In genomic region chr18:22934789-22935188, GRCh38 we compare ENCODE assay signal across 12 cellular contexts. TPM values are rescaled to one million over a fixed set of nuclear protein-coding genes. Genes with fewer than 3 reads are reported as not detected.
DNase-seq lines count a peak whose midpoint lies in the region; ATAC-seq, FAIRE-seq and TF ChIP-seq lines count a peak whose summit lies in the region.
"Had no signal": no experiment of that assay in that cellular context is flagged by ENCODE, and none has a peak within 500 bp of the region (broad histone marks: within the 10 kb centered on the region; RNA-seq: fewer than 3 reads in every experiment).

No MANE protein-coding gene starts in this region.

- no peak overlapping the region for H3K4me3 ChIP-seq in CD8-positive, alpha-beta memory T cell (ENCODE audit: low read length)
- H3K4me3 ChIP-seq in HUES48 (ENCODE audit: low read depth, low read length): peak overlapping the region; percentile 77
- no peak overlapping the region for H3K4me3 ChIP-seq in mesendoderm (ENCODE audit: low read length)

- no peak overlapping the region for H3K18ac ChIP-seq in mesendoderm (ENCODE audit: low read length)

- peaks cover 2% of the 10 kb centered on the region for H3K79me1 ChIP-seq in mesendoderm (ENCODE audit: low read length)

- TF ChIP-seq POLR2A in H54 (IDR thresholded peaks at IDR 0.05; ENCODE audit: low read depth, low read length): no peak

- H3K9me3 Mint-ChIP-seq in CD8-positive, alpha-beta memory T cell: no peaks in the 10 kb centered on the region
- H3K9me3 Mint-ChIP-seq in activated T-helper 17 cell treated with anti-CD3 and anti-CD28 coated beads, Interleukin-2, amount 50 U/mL, for 72 hours: no peaks in the 10 kb centered on the region

- no peak overlapping the region for H3K9ac ChIP-seq in HUES48 (ENCODE audit: low read depth, low read length)
- peak overlapping the region; percentile 29 for H3K9ac ChIP-seq in mesendoderm (ENCODE audit: low read length)

- peak overlapping the region in 1 of 8 donors; percentile 58 for H3K27ac Mint-ChIP-seq in CD8-positive, alpha-beta memory T cell
- no peak overlapping the region for H3K27ac Mint-ChIP-seq in activated T-helper 17 cell treated with anti-CD3 and anti-CD28 coated beads, Interleukin-2, amount 50 U/mL, for 72 hours

- peak overlapping the region; percentile 16 for H3K4me2 ChIP-seq in mesendoderm (ENCODE audit: low read length)

- no peak overlapping the region for H4K5ac ChIP-seq in mesendoderm (ENCODE audit: low read length)

- no peak overlapping the region for H3K23ac ChIP-seq in mesendoderm (ENCODE audit: low read length)

- FAIRE-seq in H54 (lab: Jason Lieb, UNC): no peak

- no peak overlapping the region for H4K8ac ChIP-seq in mesendoderm (ENCODE audit: low read depth, low read length)

- no peaks in the 10 kb centered on the region for H3K36me3 ChIP-seq in CD8-positive, alpha-beta memory T cell (ENCODE audit: insufficient read depth, low read length)
- H3K36me3 ChIP-seq in HUES48 (ENCODE audit: control insufficient read depth, insufficient read depth, low read length): peaks cover 36% of the 10 kb centered on the region
- H3K36me3 ChIP-seq in mesendoderm (ENCODE audit: control insufficient read depth, insufficient read depth, low read length): no peaks in the 10 kb centered on the region

- H3K4me1 ChIP-seq in CD8-positive, alpha-beta memory T cell (ENCODE audit: insufficient read depth, low read length): peaks cover 8% of the 10 kb centered on the region
- H3K4me1 ChIP-seq in HUES48 (ENCODE audit: control insufficient read depth, insufficient read depth, low read length) (peaks cover 13% of the 10 kb centered on the region), mesendoderm (ENCODE audit: control insufficient read depth, low read depth, low read length) (no peaks in the 10 kb centered on the region)

- no peak overlapping the region for H3K27ac ChIP-seq in CD8-positive, alpha-beta memory T cell (ENCODE audit: low read depth, low read length)
- no peak overlapping the region for H3K27ac ChIP-seq in HUES48 (ENCODE audit: low read depth, low read length)
- no peak overlapping the region for H3K27ac ChIP-seq in mesendoderm (ENCODE audit: low read depth, low read length)

- no peak overlapping the region for H2BK120ac ChIP-seq in mesendoderm (ENCODE audit: low read depth, low read length)

- peaks cover 6% of the 10 kb centered on the region for H3K79me2 ChIP-seq in mesendoderm (ENCODE audit: control insufficient read depth, insufficient read depth, low read length)

- peaks cover 0 to 3% of the 10 kb centered on the region in 2 donors for H3K27me3 Mint-ChIP-seq in CD8-positive, alpha-beta memory T cell
- no peaks in the 10 kb centered on the region for H3K27me3 Mint-ChIP-seq in activated T-helper 17 cell treated with anti-CD3 and anti-CD28 coated beads, Interleukin-2, amount 50 U/mL, for 72 hours

- H3K9me3 ChIP-seq in CD8-positive, alpha-beta memory T cell (ENCODE audit: low read length): no peaks in the 10 kb centered on the region
- no peaks in the 10 kb centered on the region for H3K9me3 ChIP-seq in HUES48 (ENCODE audit: control insufficient read depth, insufficient read depth, low read length)
- H3K9me3 ChIP-seq: spleen had no signal

- no peak overlapping the region for H2BK5ac ChIP-seq in mesendoderm (ENCODE audit: low read length)

- H3K4me1 Mint-ChIP-seq in CD8-positive, alpha-beta memory T cell: peaks cover 10 to 24% (median 16%) of the 10 kb centered on the region in 3 donors
- peaks cover 4% of the 10 kb centered on the region for H3K4me1 Mint-ChIP-seq in activated T-helper 17 cell treated with anti-CD3 and anti-CD28 coated beads, Interleukin-2, amount 50 U/mL, for 72 hours

- H3K56ac ChIP-seq in mesendoderm (ENCODE audit: low read length): no peak overlapping the region

- TF ChIP-seq CTCF in GM10248 (IDR thresholded peaks at IDR 0.05; ENCODE audit: control extremely low read depth, extremely low read depth, low read depth, missing control alignments): no peak

- H3K36me3 Mint-ChIP-seq in CD8-positive, alpha-beta memory T cell: peaks cover 0 to 8% (median 0%) of the 10 kb centered on the region in 3 donors
- peaks cover 53% of the 10 kb centered on the region for H3K36me3 Mint-ChIP-seq in activated T-helper 17 cell treated with anti-CD3 and anti-CD28 coated beads, Interleukin-2, amount 50 U/mL, for 72 hours (ENCODE audit: low read depth)

- WGBS in mesendoderm (ENCODE audit: extremely low coverage, insufficient coverage, low lambda C conversion rate): no CpG with 5 or more reads among the region's 1 CpG

- CTCF ChIA-PET in CD8-positive, alpha-beta memory T cell (lab: Charles Lee): interaction anchor here (1.5 kb wide), 1 partner anchor 50 kb away, joined by 3 read pairs; no protein-coding TSS in a partner anchor
- CTCF ChIA-PET in GM10248 (lab: Yijun Ruan, JAX): no interaction called here

- H3K4ac ChIP-seq in mesendoderm (ENCODE audit: low read depth, low read length): no peak overlapping the region

- H3K27me3 ChIP-seq in CD8-positive, alpha-beta memory T cell (ENCODE audit: insufficient read depth, low read length, poor library complexity, severe bottlenecking): no peaks in the 10 kb centered on the region
- peaks cover 6% of the 10 kb centered on the region; the same call in 1 of the 2 replicates for H3K27me3 ChIP-seq in HUES48 (ENCODE audit: control insufficient read depth, insufficient read depth, low read length)
- no peaks in the 10 kb centered on the region for H3K27me3 ChIP-seq in mesendoderm (ENCODE audit: insufficient read depth, low read length, poor library complexity)
- H3K27me3 ChIP-seq: spleen had no signal

- no peak overlapping the region for H2BK15ac ChIP-seq in mesendoderm (replicated peaks; ENCODE audit: low read depth)

- ATAC-seq in activated T-helper 17 cell treated with anti-CD3 and anti-CD28 coated beads, Interleukin-2, amount 50 U/mL, for 72 hours (replicated peaks): no peak

- H3K4me3 Mint-ChIP-seq in CD8-positive, alpha-beta memory T cell: peak overlapping the region in 6 of 7 donors; percentile 47 to 94 (median 78)
- peak overlapping the region; percentile 84 for H3K4me3 Mint-ChIP-seq in activated T-helper 17 cell treated with anti-CD3 and anti-CD28 coated beads, Interleukin-2, amount 50 U/mL, for 72 hours

- DNase-seq in CD8-positive, alpha-beta memory T cell: no peak
- DNase-seq in mesendoderm (no peak), GM10248 (ENCODE audit: extremely low spot score) (no peak), NCI-H1694 (lab: John Stamatoyannopoulos, UW) (no peak), H54 (ENCODE audit: insufficient read length, low spot score) (no peak), retina (no peak)
- DNase-seq: amygdala, midbrain, NCI-H524, spleen had no signal

- POLR2A ChIA-PET in CD8-positive, alpha-beta memory T cell (lab: Charles Lee): no interaction called here
- POLR2A ChIA-PET in GM10248 (lab: Yijun Ruan, JAX): interaction anchor here (0.6 kb wide), 1 partner anchor 289 kb away, joined by 6 read pairs; no protein-coding TSS in a partner anchor

- H2AK5ac ChIP-seq in mesendoderm (ENCODE audit: low read length): no peak overlapping the region

RNA-seq across cellular contexts. Expression of gene RBBP8, which starts 1.7 kb away (rescaled TPM):
- total RNA-seq in CD8-positive, alpha-beta memory T cell: 10 to 100 TPM; 76.9 to 80.8 TPM
- 2.0 TPM for polyA plus RNA-seq in CD8-positive, alpha-beta memory T cell
- total RNA-seq in activated T-helper 17 cell treated with anti-CD3 and anti-CD28 coated beads, Interleukin-2, amount 50 U/mL, for 72 hours: 10 to 100 TPM; 37.5 to 69.1 TPM
- 62.0 TPM for polyA plus RNA-seq in mesendoderm (2013, experiment 1 of 2)
- polyA plus RNA-seq in mesendoderm (2013, experiment 2 of 2): 70.7 TPM
